Comparison of ENCODE assay signal across 10 cellular contexts in the genomic region with DNA sequence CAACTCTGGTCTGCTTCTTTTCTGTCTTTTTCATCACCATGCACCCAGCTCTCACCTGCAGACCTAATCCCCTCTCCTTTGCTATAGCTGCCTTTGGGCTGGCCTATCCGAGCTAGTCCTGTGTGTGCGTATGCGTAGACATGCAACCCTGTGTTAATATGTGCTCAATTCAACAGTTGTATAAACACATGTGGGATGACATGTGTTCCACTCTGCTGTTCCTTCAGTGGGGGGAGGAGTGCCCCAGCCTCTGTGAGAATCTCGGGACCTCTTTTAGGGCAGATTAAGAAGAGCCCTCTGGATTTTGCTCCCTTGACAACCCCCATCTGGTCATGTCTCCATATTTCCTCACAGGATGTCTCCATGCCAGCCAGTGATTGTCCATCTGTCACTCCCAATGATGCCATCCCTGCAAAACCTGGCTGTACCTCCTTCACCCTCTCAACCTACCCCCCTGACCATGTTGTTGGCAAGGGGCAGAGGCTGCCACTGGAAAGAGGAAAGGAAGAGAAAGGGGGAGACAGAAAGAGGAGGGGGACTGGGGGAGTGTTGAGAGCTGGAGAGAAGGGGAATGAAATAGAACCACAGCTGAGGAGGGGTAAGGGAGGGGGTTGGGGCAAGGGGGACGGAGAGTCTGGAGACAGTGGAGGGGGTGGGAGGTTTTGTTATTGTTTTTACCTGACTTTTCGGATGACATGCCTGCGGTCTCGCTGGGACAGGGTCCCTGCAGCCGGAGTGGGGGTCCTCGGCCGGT. TPM values are rescaled to one million over a fixed set of nuclear protein-coding genes. Genes with fewer than 3 reads are reported as not detected.
A peak's percentile ranks its signal among the peaks of the same experiment; 100 is the strongest.
DNase-seq lines count a peak whose midpoint lies in the region; ATAC-seq and TF ChIP-seq lines count a peak whose summit lies in the region.
"Had no signal": no experiment of that assay in that cellular context is flagged by ENCODE, and none has a peak within 500 bp of the region (broad histone marks: within the 10 kb centered on the region; RNA-seq: fewer than 3 reads in every experiment).

No MANE protein-coding gene starts in this region.

- no peaks in the 10 kb centered on the region for H3K27me3 ChIP-seq in right cardiac atrium (ENCODE audit: control insufficient read depth, insufficient read depth)
- peaks cover 3% of the 10 kb centered on the region for H3K27me3 ChIP-seq in muscle layer of duodenum (ENCODE audit: low read depth, low read length)
- H3K27me3 ChIP-seq in vagina = no peaks in the 10 kb centered on the region

- H3K4me3 ChIP-seq in right cardiac atrium (ENCODE audit: low read length) (peak overlapping the region; percentile 49), muscle layer of duodenum (ENCODE audit: low read depth in 1 of 2, low read length in 2 of 2) (peak overlapping the region; percentile 68 to 93), vagina (peak overlapping the region; percentile 75 to 88)

- H3K27ac ChIP-seq in right cardiac atrium (ENCODE audit: low read length) (no peak overlapping the region), muscle layer of duodenum (ENCODE audit: low read length) (no peak overlapping the region), vagina (peak overlapping the region; percentile 94)

- TF ChIP-seq CTCF in vagina (IDR thresholded peaks at IDR 0.05) = no peak

- WGBS in right cardiac atrium = 30% methylated on average over 11 of the region's 11 CpGs

- no peak for ATAC-seq in right cardiac atrium
- ATAC-seq in left cardiac atrium = no peak
- no peak for ATAC-seq in HG03175 (IDR thresholded peaks at IDR 0.05; ENCODE audit: unreplicated experiment)
- no peak for ATAC-seq in HG02798 (IDR thresholded peaks at IDR 0.05; ENCODE audit: poor library complexity, unreplicated experiment)

- no peak for TF ChIP-seq POLR2A in vagina (IDR thresholded peaks at IDR 0.05)

- no peaks in the 10 kb centered on the region for H3K9me3 ChIP-seq in right cardiac atrium (ENCODE audit: control insufficient read depth, low read length)
- no peaks in the 10 kb centered on the region for H3K9me3 ChIP-seq in muscle layer of duodenum (ENCODE audit: control insufficient read depth in 1 of 2, low read length in 2 of 2)
- no peaks in the 10 kb centered on the region for H3K9me3 ChIP-seq in vagina

- DNase-seq in right cardiac atrium (peak in 1 of 3 donors; percentile 27), left cardiac atrium (no peak), cerebellar nuclear complex (lab: John Stamatoyannopoulos, UW) (peak; percentile 66 to 79), vagina (ENCODE audit: extremely low spot score in 2 of 2) (no peak), NOMO-1 treated with dmso at 0.1 percent for 144 hours (lab: John Stamatoyannopoulos, UW; ENCODE audit: unreplicated experiment) (no peak)
- DNase-seq: activated CD4-positive, alpha-beta T cell treated with anti-CD3 and anti-CD28 coated beads for 4 hours; NCI-H2227 treated with DMSO at 0.1 percent for 48 hours had no signal

- intact Hi-C loops in right cardiac atrium (cut with DNase I) = no loop called here
- intact Hi-C loops in left cardiac atrium (cut with DNase I) = no loop called here
- intact Hi-C loops in vagina (cut with DNase I) = loop anchor here (5.0 kb wide), 1 partner anchor 34 kb away; no protein-coding TSS in a partner anchor

- H3K4me1 ChIP-seq in right cardiac atrium (ENCODE audit: control insufficient read depth, insufficient read depth, low read length) (peaks cover 5% of the 10 kb centered on the region), muscle layer of duodenum (ENCODE audit: control insufficient read depth in 1 of 2, insufficient read depth in 2 of 2, low read length in 2 of 2) (peaks cover 6 to 48% of the 10 kb centered on the region in 2 donors), vagina (peaks cover 49% of the 10 kb centered on the region)

- H3K36me3 ChIP-seq in muscle layer of duodenum (ENCODE audit: control insufficient read depth in 1 of 2, insufficient read depth in 2 of 2, low read length in 2 of 2) (peaks cover 2 to 10% of the 10 kb centered on the region in 2 donors), vagina (peaks cover 0 to 15% of the 10 kb centered on the region in 2 donors)

RNA-seq across cellular contexts. Expression of a gene that starts 0.4 kb away (rescaled TPM):
- total RNA-seq in right cardiac atrium = 1 to 10 TPM; 1.5 to 3.3 (median 1.8) TPM
- polyA plus RNA-seq in right cardiac atrium = 2.6 TPM
- under 1 TPM; 0.77 to 0.97 TPM for total RNA-seq in left cardiac atrium
- 8.8 TPM for total RNA-seq in vagina

RNA-seq across cellular contexts. Expression of a gene that starts 2.6 kb away (rescaled TPM):
- 10 to 100 TPM; 26.1 to 30.5 (median 30.1) TPM for total RNA-seq in right cardiac atrium
- 22.4 TPM for polyA plus RNA-seq in right cardiac atrium
- 10 to 100 TPM; 20.2 to 29.6 TPM for total RNA-seq in left cardiac atrium
- total RNA-seq in vagina = 31.9 TPM

RNA-seq across cellular contexts. Expression of a gene that starts 13.1 kb away (rescaled TPM):
- 10 to 100 TPM in 3 of 4 donors, 1 to 10 TPM in 1; 8.4 to 16.9 (median 12.9) TPM for total RNA-seq in right cardiac atrium
- polyA plus RNA-seq in right cardiac atrium = 12.6 TPM
- total RNA-seq in left cardiac atrium = 1 to 10 TPM; 7.1 to 8.7 TPM
- total RNA-seq in vagina = 13.3 TPM

RNA-seq across cellular contexts. Expression of a gene that starts 21.2 kb away (rescaled TPM):
- total RNA-seq in right cardiac atrium (1 to 10 TPM; 2.9 to 3.6 (median 3.1) TPM), left cardiac atrium (1 to 10 TPM; 2.6 TPM), vagina (2.7 TPM)
- polyA plus RNA-seq in right cardiac atrium = 3.5 TPM

RNA-seq across cellular contexts. Expression of a gene that starts 23.3 kb away (rescaled TPM):
- 10 to 100 TPM; 35.2 to 44.9 (median 38.5) TPM for total RNA-seq in right cardiac atrium
- 29.2 TPM for polyA plus RNA-seq in right cardiac atrium
- 10 to 100 TPM; 35.4 to 36.2 TPM for total RNA-seq in left cardiac atrium
- 76.6 TPM for total RNA-seq in vagina

Comparison
In these comparisons a context has a peak if more than half of its experiments do, and no peak if none do; other contexts are left out.
1. DNase-seq: peak in cerebellar nuclear complex (2 of 2); none in left cardiac atrium (single experiment), vagina (0 of 2) and NOMO-1 treated with dmso at 0.1 percent for 144 hours (single experiment).
2. Peak in every context shown above with its lines, with median percentiles within 50 percentile points of each other: H3K4me3 ChIP-seq.